25 cellular contexts compared by ENCODE assay signal in the genomic region with DNA sequence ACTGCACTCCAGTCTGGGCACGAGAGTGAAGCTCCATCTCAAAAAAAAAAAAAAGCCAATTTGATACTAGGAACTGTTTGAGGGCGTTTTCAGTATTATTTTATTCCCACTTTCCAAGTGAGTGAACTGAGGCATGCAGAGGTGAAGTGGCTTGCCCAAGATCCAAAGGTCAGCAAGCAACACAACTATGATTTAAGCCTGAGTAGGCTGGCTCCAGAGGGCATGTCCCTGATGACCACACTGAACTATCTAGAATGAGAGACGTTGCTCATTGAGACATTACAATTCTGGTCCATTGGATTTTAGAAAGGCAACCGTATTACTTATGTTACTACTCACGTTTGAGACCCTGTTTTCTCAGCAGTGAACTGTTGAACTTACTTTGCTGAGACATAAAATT.
"Had no signal": no experiment of that assay in that cellular context is flagged by ENCODE, and none has a peak within 500 bp of the region (broad histone marks: within the 10 kb centered on the region; RNA-seq: fewer than 3 reads in every experiment).

No MANE protein-coding gene starts in this region.

- ATAC-seq: left colon; pancreas; right cardiac atrium; sciatic nerve; stimulated activated effector memory CD8-positive, alpha-beta T cell treated with anti-CD3 and anti-CD28 coated beads, Interleukin-12 subunit alpha, Interleukin-12 subunit beta, amount 100 ng/mL, for 72 hours; upper lobe of right lung had no signal

- H3K4me1 ChIP-seq: left ventricle myocardium inferior, pancreas, suprapubic skin, upper lobe of right lung had no signal

- FAIRE-seq: keratinocyte, pancreas, small intestine, urothelium cell line had no signal

- H3K4me3 ChIP-seq: left ventricle myocardium inferior, lung, pancreas, prostate gland, spleen, suprapubic skin, thoracic aorta, tibial artery, upper lobe of right lung had no signal

- DNase-seq: hippocampal formation; kidney glomerular epithelial cell; left colon; left ventricle myocardium inferior; mesendoderm; naive B cell; nucleus accumbens; pancreas; retina; right cardiac atrium; small intestine; spleen; stimulated activated CD4-positive, alpha-beta T cell treated with anti-CD3 and anti-CD28 coated beads, Interleukin-4, amount 100 ng/mL, for 24 hours; stimulated activated naive CD4-positive, alpha-beta T cell; tibial artery; trophoblast cell; upper lobe of right lung had no signal

- H3K36me3 ChIP-seq: left ventricle myocardium inferior, pancreas, prostate gland, spleen, suprapubic skin, thoracic aorta, tibial artery, upper lobe of right lung had no signal

- H3K27me3 ChIP-seq: pancreas, spleen, tibial artery, upper lobe of right lung had no signal

- H3K27ac ChIP-seq: left ventricle myocardium inferior, pancreas, prostate gland, spleen, suprapubic skin, tibial artery, upper lobe of right lung had no signal

- H3K9me3 ChIP-seq: left ventricle myocardium inferior, pancreas, prostate gland, spleen, suprapubic skin, thoracic aorta, tibial artery, upper lobe of right lung had no signal
